Comparison of ENCODE assay signal across 1 cellular context in the genomic region with DNA sequence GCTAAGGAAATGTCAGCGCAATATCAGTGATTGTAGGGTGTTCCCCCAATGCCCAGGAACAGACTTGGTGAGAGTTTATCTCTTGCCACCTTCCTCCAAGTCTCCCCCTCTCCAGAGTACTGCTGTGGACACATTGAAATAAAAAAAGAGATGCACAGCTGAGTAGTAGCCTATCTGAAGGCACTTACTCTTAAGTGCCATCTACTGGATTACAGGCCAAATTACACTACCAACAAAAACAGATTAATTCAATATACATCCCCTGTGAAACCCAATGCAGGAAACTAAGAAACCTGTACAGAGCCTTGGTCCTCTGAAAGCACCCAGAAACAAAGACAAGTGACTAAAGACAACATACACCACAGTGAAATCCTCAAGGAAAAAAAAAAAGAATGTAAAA.
TF ChIP-seq lines count a peak whose summit lies in the region.

No MANE protein-coding gene starts in this region.

TF ChIP-seq in HepG2, 621 proteins besides CTCF, POLR2A, EP300 and RAD21 (continued from another document):
- TF ChIP-seq, protein P1, sequence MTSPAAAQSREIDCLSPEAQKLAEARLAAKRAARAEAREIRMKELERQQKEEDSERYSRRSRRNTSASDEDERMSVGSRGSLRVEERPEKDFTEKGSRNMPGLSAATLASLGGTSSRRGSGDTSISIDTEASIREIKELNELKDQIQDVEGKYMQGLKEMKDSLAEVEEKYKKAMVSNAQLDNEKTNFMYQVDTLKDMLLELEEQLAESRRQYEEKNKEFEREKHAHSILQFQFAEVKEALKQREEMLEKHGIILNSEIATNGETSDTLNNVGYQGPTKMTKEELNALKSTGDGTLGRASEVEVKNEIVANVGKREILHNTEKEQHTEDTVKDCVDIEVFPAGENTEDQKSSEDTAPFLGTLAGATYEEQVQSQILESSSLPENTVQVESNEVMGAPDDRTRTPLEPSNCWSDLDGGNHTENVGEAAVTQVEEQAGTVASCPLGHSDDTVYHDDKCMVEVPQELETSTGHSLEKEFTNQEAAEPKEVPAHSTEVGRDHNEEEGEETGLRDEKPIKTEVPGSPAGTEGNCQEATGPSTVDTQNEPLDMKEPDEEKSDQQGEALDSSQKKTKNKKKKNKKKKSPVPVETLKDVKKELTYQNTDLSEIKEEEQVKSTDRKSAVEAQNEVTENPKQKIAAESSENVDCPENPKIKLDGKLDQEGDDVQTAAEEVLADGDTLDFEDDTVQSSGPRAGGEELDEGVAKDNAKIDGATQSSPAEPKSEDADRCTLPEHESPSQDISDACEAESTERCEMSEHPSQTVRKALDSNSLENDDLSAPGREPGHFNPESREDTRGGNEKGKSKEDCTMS (CRISPR knock-in tag; conservative IDR thresholded peaks at IDR 0.05) = no peak
- TF ChIP-seq ZNF563 (CRISPR knock-in tag; IDR thresholded peaks at IDR 0.05) (no peak), ZNF510 (CRISPR knock-in tag; IDR thresholded peaks at IDR 0.05; ENCODE audit: low read depth) (no peak), NR2F6 (IDR thresholded peaks at IDR 0.05) (no peak), NR2F6 (CRISPR knock-in tag; IDR thresholded peaks at IDR 0.05) (no peak), ZNF296 (CRISPR knock-in tag; conservative IDR thresholded peaks at IDR 0.05) (no peak), PHF8 (CRISPR knock-in tag; IDR thresholded peaks at IDR 0.05) (no peak)
TF ChIP-seq in HepG2: peak in this region for 0.
